In the genomic region with DNA sequence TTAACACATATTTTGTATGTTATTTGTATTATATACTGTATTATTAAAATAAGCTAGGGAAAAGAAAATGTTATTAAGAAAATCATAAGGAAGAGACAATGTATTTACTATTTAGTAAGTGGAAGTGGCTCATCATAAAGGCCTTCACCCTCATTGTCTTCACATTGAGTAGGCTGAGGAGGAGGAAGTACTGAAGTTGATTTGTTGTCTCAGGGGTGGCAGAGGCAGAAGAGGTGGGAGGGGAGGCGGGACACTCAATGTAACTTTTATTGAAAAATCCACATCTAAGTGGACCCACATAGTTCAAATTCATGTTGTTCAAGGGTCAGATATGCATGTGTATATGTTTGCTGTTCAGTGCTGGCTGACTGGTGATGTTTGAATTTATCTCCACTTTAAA, we compare ENCODE assay signal across 15 cellular contexts.
DNase-seq lines count a peak whose midpoint lies in the region; ATAC-seq, FAIRE-seq and TF ChIP-seq lines count a peak whose summit lies in the region.
"Had no signal": no experiment of that assay in that cellular context is flagged by ENCODE, and none has a peak within 500 bp of the region (broad histone marks: within the 10 kb centered on the region; RNA-seq: fewer than 3 reads in every experiment).

No MANE protein-coding gene starts in this region.

- in situ Hi-C loops in HepG2 (cut with HindIII; ENCODE audit: extremely low pct_ligation_motif_present, low pct_unique_long_range_greater_than_20kb), result no loop called here
- in situ Hi-C loops in Panc1 (cut with HindIII; ENCODE audit: low pct_unique_long_range_greater_than_20kb, low sequenced_read_pairs), result no loop called here

- H2BK120ac ChIP-seq in mesenchymal stem cell (ENCODE audit: low read depth, low read length), result no peak overlapping the region

- peak overlapping the region; percentile 52 for H2AK5ac ChIP-seq in mesenchymal stem cell (ENCODE audit: low read length, severe bottlenecking)

- no peak for TF ChIP-seq RAD21 in HepG2 (CRISPR knock-in tag; IDR thresholded peaks at IDR 0.05)

- no peak overlapping the region for H3K9ac ChIP-seq in HepG2 (ENCODE audit: insufficient read depth, low read depth, low read length)
- H3K9ac ChIP-seq in mesenchymal stem cell (ENCODE audit: low read length), result no peak overlapping the region
- H3K9ac ChIP-seq: BLaER1 treated with 17β-estradiol and CSF1 and Interleukin-3, amounts not matched to agents 10 nM and 100 nM had no signal

- POLR2A ChIA-PET in HepG2 (lab: Yijun Ruan, JAX), result no interaction called here
- POLR2A ChIA-PET in Panc1 (lab: Charles Lee), result no interaction called here

- no peak overlapping the region for H3K4me3 ChIP-seq in HepG2 (replicated peaks in 1 of 3; ENCODE audit: insufficient read depth in 1 of 3, low read depth in 2 of 3, low read length in 3 of 3)
- H3K4me3 ChIP-seq in right lobe of liver, result no peak overlapping the region
- no peak overlapping the region for H3K4me3 ChIP-seq in Panc1 (ENCODE audit: low read depth in 2 of 2, low read length in 2 of 2)
- no peak overlapping the region for H3K4me3 ChIP-seq in mesenchymal stem cell (ENCODE audit: insufficient read depth in 1 of 2, low read depth in 1 of 2, low read length in 2 of 2)
- H3K4me3 ChIP-seq in H7 (ENCODE audit: insufficient read depth, low read depth, low read length), result no peak overlapping the region
- H3K4me3 ChIP-seq: BLaER1 treated with 17β-estradiol and CSF1 and Interleukin-3, amounts not matched to agents 10 nM and 100 nM; HAP-1 had no signal

- H3K79me2 ChIP-seq in HepG2 (ENCODE audit: insufficient read depth, low read length), result no peaks in the 10 kb centered on the region

- H3K23ac ChIP-seq in mesenchymal stem cell (ENCODE audit: low read length in 2 of 2), result no peak overlapping the region

- H4K91ac ChIP-seq in mesenchymal stem cell (ENCODE audit: low read length), result no peak overlapping the region

- no peak overlapping the region for H3K14ac ChIP-seq in mesenchymal stem cell (ENCODE audit: low read length in 2 of 2)

- CTCF ChIA-PET in HepG2 (lab: Yijun Ruan, JAX; ENCODE audit: low intra/inter-chr PET ratio, low total read pairs), result no interaction called here
- CTCF ChIA-PET in Panc1 (lab: Charles Lee), result no interaction called here

- TF ChIP-seq CTCF in HepG2 (CRISPR knock-in tag; IDR thresholded peaks at IDR 0.05), result no peak
- TF ChIP-seq CTCF in right lobe of liver (IDR thresholded peaks at IDR 0.05), result no peak
- no peak for TF ChIP-seq CTCF in Panc1 (IDR thresholded peaks at IDR 0.05)

- H3K4me2 ChIP-seq in HepG2 (ENCODE audit: low read depth, low read length), result no peak overlapping the region
- no peak overlapping the region for H3K4me2 ChIP-seq in mesenchymal stem cell (ENCODE audit: low read length, poor library complexity, severe bottlenecking)
- H3K4me2 ChIP-seq: BLaER1 treated with 17β-estradiol and CSF1 and Interleukin-3, amounts not matched to agents 10 nM and 100 nM had no signal

- ATAC-seq in HepG2, result no peak
- ATAC-seq in right lobe of liver, result no peak
- ATAC-seq in Panc1, result no peak
- no peak for ATAC-seq in left cardiac atrium
- no peak for ATAC-seq in GM21737 (IDR thresholded peaks at IDR 0.05; ENCODE audit: unreplicated experiment)
- ATAC-seq: CD8-positive, alpha-beta T cell had no signal

- TF ChIP-seq POLR2A in HepG2 (IDR thresholded peaks at IDR 0.05; ENCODE audit: insufficient read depth in 1 of 2, low read depth in 2 of 2, low read length in 2 of 2) (no peak), right lobe of liver (IDR thresholded peaks at IDR 0.05) (no peak)

- FAIRE-seq in HepG2 (lab: Jason Lieb, UNC), result no peak
- FAIRE-seq: H1, HTR-8/SVneo had no signal

- no peaks in the 10 kb centered on the region for H3K36me3 ChIP-seq in HepG2 (replicated peaks in 1 of 2; ENCODE audit: control insufficient read depth in 1 of 2, insufficient read depth in 2 of 2, low read length in 2 of 2)
- H3K36me3 ChIP-seq in right lobe of liver, result no peaks in the 10 kb centered on the region
- no peaks in the 10 kb centered on the region for H3K36me3 ChIP-seq in Panc1 (ENCODE audit: control insufficient read depth, insufficient read depth, low read length)
- no peaks in the 10 kb centered on the region for H3K36me3 ChIP-seq in mesenchymal stem cell (ENCODE audit: control insufficient read depth in 1 of 2, insufficient read depth in 2 of 2, low read depth in 1 of 2, low read length in 2 of 2)
- no peaks in the 10 kb centered on the region for H3K36me3 ChIP-seq in H7 (replicated peaks; ENCODE audit: control insufficient read depth, insufficient read depth, low read length)
- H3K36me3 ChIP-seq: BLaER1 treated with 17β-estradiol and CSF1 and Interleukin-3, amounts not matched to agents 10 nM and 100 nM; HAP-1 had no signal

- BruUV-seq in HepG2 (replicated peaks; lab: Mats Ljungman, UMichigan) (no TSS peak), Panc1 (replicated peaks; lab: Mats Ljungman, UMichigan) (no TSS peak)

- H3K9me3 ChIP-seq in HepG2 (ENCODE audit: low read length), result no peaks in the 10 kb centered on the region
- H3K9me3 ChIP-seq in right lobe of liver, result no peaks in the 10 kb centered on the region
- no peaks in the 10 kb centered on the region for H3K9me3 ChIP-seq in Panc1 (ENCODE audit: control insufficient read depth, insufficient read depth, low read depth, low read length)
- no peaks in the 10 kb centered on the region for H3K9me3 ChIP-seq in mesenchymal stem cell (ENCODE audit: control insufficient read depth, low read length)
- H3K9me3 ChIP-seq: BLaER1 treated with 17β-estradiol and CSF1 and Interleukin-3, amounts not matched to agents 10 nM and 100 nM; HAP-1 had no signal

- no peaks in the 10 kb centered on the region for H3K79me1 ChIP-seq in mesenchymal stem cell (replicated peaks; ENCODE audit: low read length, poor library complexity, severe bottlenecking)

- H2AFZ ChIP-seq in HepG2 (ENCODE audit: low read length), result no peak overlapping the region
- no peak overlapping the region for H2AFZ ChIP-seq in mesenchymal stem cell (ENCODE audit: low read depth, low read length)

- peak; percentile 25 for DNase-seq in HepG2 (ENCODE audit: low spot score)
- DNase-seq in right lobe of liver, result no peak
- DNase-seq in Panc1 (ENCODE audit: low read depth, low spot score), result no peak
- no peak for DNase-seq in mesenchymal stem cell
- no peak for DNase-seq in left cardiac atrium
- DNase-seq in H7, result no peak
- DNase-seq: Calu3; CD8-positive, alpha-beta T cell; DMS79 treated with DMSO at 0.1 percent for 48 hours; GF-D8 had no signal

- H3K4me1 ChIP-seq in HepG2 (ENCODE audit: insufficient read depth, low read length) (peaks cover 56% of the 10 kb centered on the region), right lobe of liver (peaks cover 0 to 12% (median 0%) of the 10 kb centered on the region in 4 donors), Panc1 (ENCODE audit: control insufficient read depth, insufficient read depth, low read length) (peaks cover 34% of the 10 kb centered on the region), mesenchymal stem cell (ENCODE audit: control insufficient read depth, insufficient read depth, low read depth, low read length) (peaks cover 5% of the 10 kb centered on the region)
- H3K4me1 ChIP-seq: BLaER1 treated with 17β-estradiol and CSF1 and Interleukin-3, amounts not matched to agents 10 nM and 100 nM had no signal

- H4K20me1 ChIP-seq in HepG2 (ENCODE audit: insufficient read depth, low read length), result no peaks in the 10 kb centered on the region
- H4K20me1 ChIP-seq: BLaER1 treated with 17β-estradiol and CSF1 and Interleukin-3, amounts not matched to agents 10 nM and 100 nM had no signal

- no peak overlapping the region for H2BK5ac ChIP-seq in mesenchymal stem cell (ENCODE audit: low read depth, low read length, poor library complexity, severe bottlenecking)

- H4K8ac ChIP-seq in mesenchymal stem cell (ENCODE audit: low read length), result no peak overlapping the region

- H3K18ac ChIP-seq in mesenchymal stem cell (ENCODE audit: low read depth in 1 of 2, low read length in 2 of 2), result peak overlapping the region in 1 of 2 experiments; percentile 63

- H3K27me3 ChIP-seq in HepG2 (ENCODE audit: control insufficient read depth in 1 of 2, insufficient read depth in 2 of 2, low read length in 2 of 2) (no peaks in the 10 kb centered on the region), right lobe of liver (no peaks in the 10 kb centered on the region), Panc1 (ENCODE audit: control insufficient read depth, insufficient read depth, low read length) (no peaks in the 10 kb centered on the region), mesenchymal stem cell (ENCODE audit: control insufficient read depth in 1 of 2, insufficient read depth in 1 of 2, low read length in 2 of 2) (no peaks in the 10 kb centered on the region), H7 (ENCODE audit: control insufficient read depth, insufficient read depth, low read length) (no peaks in the 10 kb centered on the region)
- H3K27me3 ChIP-seq: BLaER1 treated with 17β-estradiol and CSF1 and Interleukin-3, amounts not matched to agents 10 nM and 100 nM had no signal

- H3K27ac ChIP-seq in HepG2 (ENCODE audit: extremely low read length, insufficient read depth, low read length), result no peak overlapping the region
- no peak overlapping the region for H3K27ac ChIP-seq in right lobe of liver
- peak overlapping the region; percentile 0; the same call in 1 of the 2 replicates for H3K27ac ChIP-seq in Panc1 (ENCODE audit: low read length)
- no peak overlapping the region for H3K27ac ChIP-seq in mesenchymal stem cell (ENCODE audit: low read length, poor library complexity, severe bottlenecking)
- H3K27ac ChIP-seq: BLaER1 treated with 17β-estradiol and CSF1 and Interleukin-3, amounts not matched to agents 10 nM and 100 nM had no signal

- no peak overlapping the region for H2BK15ac ChIP-seq in mesenchymal stem cell (ENCODE audit: low read depth, poor library complexity, severe bottlenecking)

- H2BK12ac ChIP-seq in mesenchymal stem cell (ENCODE audit: low read length in 2 of 2), result peak overlapping the region in 1 of 2 experiments; percentile 73

- 52% methylated on average over 1 of the region's 1 CpG for WGBS in HepG2 (ENCODE audit: low lambda C conversion rate)
- WGBS in right lobe of liver (ENCODE audit: insufficient coverage, low coverage, low lambda C conversion rate, missing lambda C conversion rate), result no CpG with 5 or more reads among the region's 1 CpG
- WGBS in mesenchymal stem cell, result no CpG with 5 or more reads among the region's 1 CpG

- TF ChIP-seq EP300 in HepG2 (IDR thresholded peaks at IDR 0.05; ENCODE audit: low read depth in 2 of 2, low read length in 2 of 2), result no peak
- no peak for TF ChIP-seq EP300 in HepG2 (CRISPR knock-in tag; IDR thresholded peaks at IDR 0.05; ENCODE audit: borderline replicate concordance)

- no peak overlapping the region for H3K4ac ChIP-seq in mesenchymal stem cell (ENCODE audit: low read depth in 1 of 2, low read length in 2 of 2)

- intact Hi-C loops in HepG2 (cut with micrococcal nuclease; ENCODE audit: unreplicated experiment) (no loop called here), right lobe of liver (cut with DNase I) (no loop called here), Panc1 (cut with micrococcal nuclease; ENCODE audit: unreplicated experiment) (no loop called here), left cardiac atrium (cut with DNase I) (no loop called here)
